Comparison of ENCODE assay signal across 8 cellular contexts in the genomic region with DNA sequence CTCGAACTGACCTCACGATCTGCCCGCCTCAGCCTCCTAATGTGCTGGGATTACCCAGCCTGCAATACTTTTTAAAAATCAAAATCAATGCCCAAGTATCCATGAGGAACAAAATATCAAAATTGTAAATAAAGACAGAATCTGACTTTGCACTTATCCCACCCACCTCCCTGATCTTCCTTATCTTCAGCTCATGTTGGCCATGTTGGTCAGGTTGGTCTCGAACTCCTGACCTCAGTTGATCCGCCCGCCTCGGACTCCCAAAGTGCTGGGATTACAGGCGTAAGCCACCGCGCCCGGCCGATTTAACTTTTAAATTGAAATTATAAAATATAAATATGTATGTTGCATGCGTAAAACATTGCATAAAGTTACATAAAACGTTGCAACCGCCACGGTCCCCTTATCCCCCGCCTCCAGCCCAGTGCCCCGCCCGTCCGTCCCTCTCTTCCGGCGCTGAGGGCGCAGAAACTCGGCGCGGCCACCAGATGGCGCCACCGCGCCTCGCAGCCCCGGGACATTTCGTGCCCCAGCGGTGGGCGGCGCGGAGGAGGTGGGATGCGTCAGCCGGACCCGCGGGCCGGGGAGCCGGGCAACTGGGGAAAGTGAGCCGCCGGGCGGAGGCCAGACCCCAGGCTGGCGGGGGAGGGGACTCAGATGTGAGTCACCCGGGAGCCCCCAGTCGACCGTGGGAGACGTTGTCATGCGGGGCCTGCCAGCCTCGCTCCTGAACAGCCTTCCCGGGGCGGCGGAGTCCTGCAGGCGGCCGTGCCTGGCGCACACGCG. TPM values are rescaled to one million over a fixed set of nuclear protein-coding genes. Genes with fewer than 3 reads are reported as not detected.
DNase-seq lines count a peak whose midpoint lies in the region; ATAC-seq, FAIRE-seq and TF ChIP-seq lines count a peak whose summit lies in the region.

No MANE protein-coding gene starts in this region.

- peaks cover 27% of the 10 kb centered on the region for H3K36me3 Mint-ChIP-seq in activated CD8-positive, alpha-beta T cell treated with anti-CD3 and anti-CD28 coated beads, Interleukin-2, amount 10 ng/mL, durations not matched to agents 7 days and 5 days (ENCODE audit: low read depth)
- no peaks in the 10 kb centered on the region for H3K36me3 Mint-ChIP-seq in memory B cell

- peaks cover 2% of the 10 kb centered on the region for H3K27me3 Mint-ChIP-seq in activated CD8-positive, alpha-beta T cell treated with anti-CD3 and anti-CD28 coated beads, Interleukin-2, amount 10 ng/mL, durations not matched to agents 7 days and 5 days (ENCODE audit: low read depth)
- no peaks in the 10 kb centered on the region for H3K27me3 Mint-ChIP-seq in memory B cell

- no peaks in the 10 kb centered on the region for H3K9me3 Mint-ChIP-seq in activated CD8-positive, alpha-beta T cell treated with anti-CD3 and anti-CD28 coated beads, Interleukin-2, amount 10 ng/mL, durations not matched to agents 7 days and 5 days (ENCODE audit: insufficient read depth)
- H3K9me3 Mint-ChIP-seq in memory B cell, result no peaks in the 10 kb centered on the region

- DNase-seq in GM12892 (ENCODE audit: insufficient read length) (peak; percentile 86), NCI-H82 (lab: John Stamatoyannopoulos, UW) (peak; percentile 76), memory B cell (ENCODE audit: low spot score in 2 of 2) (peak; percentile 87 to 92)
- peak; percentile 90 for DNase-seq in activated CD8-positive, alpha-beta T cell treated with anti-CD3 and anti-CD28 coated beads, Interleukin-2, amount 10 ng/mL, durations not matched to agents 7 days and 5 days
- DNase-seq in effector CD4-positive, alpha-beta T cell, result peak; percentile 78
- peak; percentile 83 to 88 (median 85) for DNase-seq in stimulated activated CD4-positive, alpha-beta T cell treated with anti-CD3 and anti-CD28 coated beads, TNF-alpha, amount 100 ng/mL, for 48 hours (ENCODE audit: low read depth in 3 of 3)

- FAIRE-seq in GM12892 (lab: Jason Lieb, UNC), result peak; percentile 91

- CTCF ChIA-PET in activated CD8-positive, alpha-beta T cell treated with anti-CD3 and anti-CD28 coated beads, Interleukin-2, amount 10 ng/mL, durations not matched to agents 7 days and 5 days (lab: Charles Lee), result interaction anchor here (0.6 to 6.6 kb wide), 19 partner anchors 13 to 275 kb away, joined by 3 to 162 read pairs (median 4); a partner anchor contains a TSS

- peak overlapping the region; percentile 86 for H3K4me3 Mint-ChIP-seq in activated CD8-positive, alpha-beta T cell treated with anti-CD3 and anti-CD28 coated beads, Interleukin-2, amount 10 ng/mL, durations not matched to agents 7 days and 5 days
- H3K4me3 Mint-ChIP-seq in memory B cell, result peak overlapping the region; percentile 96

- ATAC-seq in HG03135 (IDR thresholded peaks at IDR 0.05; ENCODE audit: unreplicated experiment) (peak; percentile 24), memory B cell (ENCODE audit: low read depth) (peak; percentile 48), HG02884 (IDR thresholded peaks at IDR 0.05; ENCODE audit: unreplicated experiment) (no peak)
- ATAC-seq in activated CD8-positive, alpha-beta T cell treated with anti-CD3 and anti-CD28 coated beads, Interleukin-2, amount 10 ng/mL, durations not matched to agents 7 days and 5 days, result peak; percentile 31

- POLR2A ChIA-PET in activated CD8-positive, alpha-beta T cell treated with anti-CD3 and anti-CD28 coated beads, Interleukin-2, amount 10 ng/mL, durations not matched to agents 7 days and 5 days (lab: Charles Lee), result interaction anchor here (0.5 to 5.3 kb wide), 7 partner anchors 87 to 731 kb away, joined by 3 to 143 read pairs (median 58); no protein-coding TSS in a partner anchor

- peak overlapping the region; percentile 46 for H3K27ac Mint-ChIP-seq in activated CD8-positive, alpha-beta T cell treated with anti-CD3 and anti-CD28 coated beads, Interleukin-2, amount 10 ng/mL, durations not matched to agents 7 days and 5 days
- no peak overlapping the region for H3K27ac Mint-ChIP-seq in memory B cell

- H3K4me1 Mint-ChIP-seq in activated CD8-positive, alpha-beta T cell treated with anti-CD3 and anti-CD28 coated beads, Interleukin-2, amount 10 ng/mL, durations not matched to agents 7 days and 5 days (ENCODE audit: low read depth), result peaks cover 20% of the 10 kb centered on the region
- H3K4me1 Mint-ChIP-seq in memory B cell, result peaks cover 34% of the 10 kb centered on the region

- no peak for TF ChIP-seq POLR2A in GM12892 (IDR thresholded peaks at IDR 0.05; ENCODE audit: low read depth, low read length)

RNA-seq across cellular contexts. Expression of a gene that starts 1.5 kb away (rescaled TPM):
- 68.1 TPM for polyA plus RNA-seq in GM12892 (2012; ENCODE audit: missing spikeins)
- 10 to 100 TPM; 59.2 to 61.4 TPM for total RNA-seq in activated CD8-positive, alpha-beta T cell treated with anti-CD3 and anti-CD28 coated beads, Interleukin-2, amount 10 ng/mL, durations not matched to agents 7 days and 5 days

RNA-seq across cellular contexts. Expression of a gene that starts 17.7 kb away (rescaled TPM):
- polyA plus RNA-seq in GM12892 (2012; ENCODE audit: missing spikeins), result 30.5 TPM
- total RNA-seq in activated CD8-positive, alpha-beta T cell treated with anti-CD3 and anti-CD28 coated beads, Interleukin-2, amount 10 ng/mL, durations not matched to agents 7 days and 5 days, result 100 to 1,000 TPM; 108 to 119 TPM

RNA-seq across cellular contexts. Expression of a gene that starts 47.0 kb away (rescaled TPM):
- 16.9 TPM for polyA plus RNA-seq in GM12892 (2012; ENCODE audit: missing spikeins)
- total RNA-seq in activated CD8-positive, alpha-beta T cell treated with anti-CD3 and anti-CD28 coated beads, Interleukin-2, amount 10 ng/mL, durations not matched to agents 7 days and 5 days, result 10 to 100 TPM; 75.1 to 80.2 TPM
